Comparison of ENCODE assay signal across 18 cellular contexts in genomic region chr15:69554321-69554961, GRCh38.
DNase-seq lines count a peak whose midpoint lies in the region; ATAC-seq and TF ChIP-seq lines count a peak whose summit lies in the region.
"Had no signal": no experiment of that assay in that cellular context is flagged by ENCODE, and none has a peak within 500 bp of the region (broad histone marks: within the 10 kb centered on the region; RNA-seq: fewer than 3 reads in every experiment).

No MANE protein-coding gene starts in this region.

- TF ChIP-seq CTCF in GM23338 (conservative IDR thresholded peaks at IDR 0.05; ENCODE audit: low read depth in 2 of 2) = no peak
- no peak for TF ChIP-seq CTCF in Peyer's patch (IDR thresholded peaks at IDR 0.05)

- H2BK120ac ChIP-seq in mesenchymal stem cell (ENCODE audit: low read depth, low read length) = no peak overlapping the region

- peak overlapping the region; percentile 40; the same call in 1 of the 2 replicates for H2AFZ ChIP-seq in GM23338
- H2AFZ ChIP-seq in mesenchymal stem cell (ENCODE audit: low read depth, low read length) = no peak overlapping the region

- no peak overlapping the region for H3K9ac ChIP-seq in mesenchymal stem cell (ENCODE audit: low read length)

- H2BK5ac ChIP-seq in mesenchymal stem cell (ENCODE audit: low read depth, low read length, poor library complexity, severe bottlenecking) = no peak overlapping the region

- H2BK15ac ChIP-seq in mesenchymal stem cell (ENCODE audit: low read depth, poor library complexity, severe bottlenecking) = no peak overlapping the region

- no peak overlapping the region for H3K14ac ChIP-seq in mesenchymal stem cell (ENCODE audit: low read length in 2 of 2)

- no peak for ATAC-seq in GM23338
- ATAC-seq in activated CD8-positive, alpha-beta T cell treated with anti-CD3 and anti-CD28 coated beads, Interleukin-2, amount 10 ng/mL, durations not matched to agents 7 days and 5 days = no peak
- ATAC-seq: heart left ventricle; left cardiac atrium; natural killer cell; stimulated activated effector memory CD8-positive, alpha-beta T cell treated with anti-CD3 and anti-CD28 coated beads, Interleukin-12 subunit alpha, Interleukin-12 subunit beta, amount 100 ng/mL, for 72 hours had no signal

- no peaks in the 10 kb centered on the region for H3K79me2 ChIP-seq in GM23338 (replicated peaks; ENCODE audit: insufficient read depth)

- no peak overlapping the region for H3K4ac ChIP-seq in mesenchymal stem cell (ENCODE audit: low read depth in 1 of 2, low read length in 2 of 2)

- H3K4me3 Mint-ChIP-seq in GM23338 = no peak overlapping the region
- H3K4me3 Mint-ChIP-seq in activated CD8-positive, alpha-beta T cell treated with anti-CD3 and anti-CD28 coated beads, Interleukin-2, amount 10 ng/mL, durations not matched to agents 7 days and 5 days = no peak overlapping the region
- H3K4me3 Mint-ChIP-seq: natural killer cell; stimulated activated effector memory CD8-positive, alpha-beta T cell treated with anti-CD3 and anti-CD28 coated beads, Interleukin-12 subunit alpha, Interleukin-12 subunit beta, amount 100 ng/mL, for 72 hours had no signal

- H3K4me2 ChIP-seq in GM23338 (no peak overlapping the region), mesenchymal stem cell (ENCODE audit: low read length, poor library complexity, severe bottlenecking) (no peak overlapping the region)

- POLR2A ChIA-PET in activated CD8-positive, alpha-beta T cell treated with anti-CD3 and anti-CD28 coated beads, Interleukin-2, amount 10 ng/mL, durations not matched to agents 7 days and 5 days (lab: Charles Lee) = no interaction called here

- no peak overlapping the region for H4K8ac ChIP-seq in mesenchymal stem cell (ENCODE audit: low read length)

- H4K91ac ChIP-seq in mesenchymal stem cell (ENCODE audit: low read length) = no peak overlapping the region

- no peaks in the 10 kb centered on the region for H3K9me2 ChIP-seq in GM23338 (ENCODE audit: insufficient read depth)

- H2BK12ac ChIP-seq in mesenchymal stem cell (ENCODE audit: low read length in 2 of 2) = no peak overlapping the region

- H4K20me1 ChIP-seq in GM23338 (replicated peaks; ENCODE audit: insufficient read depth) = no peaks in the 10 kb centered on the region

- H3K27ac Mint-ChIP-seq in GM23338 = no peak overlapping the region
- no peak overlapping the region for H3K27ac Mint-ChIP-seq in activated CD8-positive, alpha-beta T cell treated with anti-CD3 and anti-CD28 coated beads, Interleukin-2, amount 10 ng/mL, durations not matched to agents 7 days and 5 days
- H3K27ac Mint-ChIP-seq: natural killer cell; stimulated activated effector memory CD8-positive, alpha-beta T cell treated with anti-CD3 and anti-CD28 coated beads, Interleukin-12 subunit alpha, Interleukin-12 subunit beta, amount 100 ng/mL, for 72 hours had no signal

- WGBS in mesenchymal stem cell = 42% methylated on average over 5 of the region's 5 CpGs

- no peak overlapping the region for H3K23ac ChIP-seq in mesenchymal stem cell (ENCODE audit: low read length in 2 of 2)

- CTCF ChIA-PET in activated CD8-positive, alpha-beta T cell treated with anti-CD3 and anti-CD28 coated beads, Interleukin-2, amount 10 ng/mL, durations not matched to agents 7 days and 5 days (lab: Charles Lee) = no interaction called here

- H3K27me3 ChIP-seq in GM23338 (ENCODE audit: insufficient read depth) (no peaks in the 10 kb centered on the region), Peyer's patch (no peaks in the 10 kb centered on the region), mesenchymal stem cell (ENCODE audit: control insufficient read depth in 1 of 2, insufficient read depth in 1 of 2, low read length in 2 of 2) (peaks cover 11 to 40% of the 10 kb centered on the region in 2 experiments)

- no peaks in the 10 kb centered on the region for H3K79me1 ChIP-seq in mesenchymal stem cell (replicated peaks; ENCODE audit: low read length, poor library complexity, severe bottlenecking)

- no peak overlapping the region for H3K18ac ChIP-seq in mesenchymal stem cell (ENCODE audit: low read depth in 1 of 2, low read length in 2 of 2)

- H3K36me3 Mint-ChIP-seq in GM23338 (ENCODE audit: low read depth) = no peaks in the 10 kb centered on the region
- H3K36me3 Mint-ChIP-seq in activated CD8-positive, alpha-beta T cell treated with anti-CD3 and anti-CD28 coated beads, Interleukin-2, amount 10 ng/mL, durations not matched to agents 7 days and 5 days (ENCODE audit: low read depth) = peaks cover 3% of the 10 kb centered on the region
- H3K36me3 Mint-ChIP-seq: stimulated activated effector memory CD8-positive, alpha-beta T cell treated with anti-CD3 and anti-CD28 coated beads, Interleukin-12 subunit alpha, Interleukin-12 subunit beta, amount 100 ng/mL, for 72 hours had no signal

- H3K27ac ChIP-seq in GM23338 (ENCODE audit: low read depth) = no peak overlapping the region
- peak overlapping the region in 3 of 4 donors; percentile 27 to 85 (median 81) for H3K27ac ChIP-seq in Peyer's patch
- no peak overlapping the region for H3K27ac ChIP-seq in mesenchymal stem cell (ENCODE audit: low read length, poor library complexity, severe bottlenecking)
- H3K27ac ChIP-seq: cardiac muscle cell, epithelial cell of prostate, heart left ventricle had no signal

- H2AK5ac ChIP-seq in mesenchymal stem cell (ENCODE audit: low read length, severe bottlenecking) = peak overlapping the region; percentile 23

- H3K9me3 Mint-ChIP-seq in GM23338 = peaks cover 11% of the 10 kb centered on the region; the same call in 2 of the 3 replicates
- peaks cover 3% of the 10 kb centered on the region for H3K9me3 Mint-ChIP-seq in activated CD8-positive, alpha-beta T cell treated with anti-CD3 and anti-CD28 coated beads, Interleukin-2, amount 10 ng/mL, durations not matched to agents 7 days and 5 days (ENCODE audit: insufficient read depth)

- H3K4me1 ChIP-seq in GM23338 (ENCODE audit: insufficient read depth) (peaks cover 16% of the 10 kb centered on the region), Peyer's patch (peaks cover 0 to 31% (median 0%) of the 10 kb centered on the region in 4 donors), mesenchymal stem cell (ENCODE audit: control insufficient read depth, insufficient read depth, low read depth, low read length) (peaks cover 11% of the 10 kb centered on the region)

- peaks cover 28% of the 10 kb centered on the region for H3K4me1 Mint-ChIP-seq in GM23338
- H3K4me1 Mint-ChIP-seq in activated CD8-positive, alpha-beta T cell treated with anti-CD3 and anti-CD28 coated beads, Interleukin-2, amount 10 ng/mL, durations not matched to agents 7 days and 5 days (ENCODE audit: low read depth) = no peaks in the 10 kb centered on the region
- H3K4me1 Mint-ChIP-seq: stimulated activated effector memory CD8-positive, alpha-beta T cell treated with anti-CD3 and anti-CD28 coated beads, Interleukin-12 subunit alpha, Interleukin-12 subunit beta, amount 100 ng/mL, for 72 hours had no signal

- TF ChIP-seq POLR2A in Peyer's patch (IDR thresholded peaks at IDR 0.05) = no peak

- H3K9me3 ChIP-seq in Peyer's patch = peaks cover 0 to 16% (median 2%) of the 10 kb centered on the region in 4 donors
- peaks cover 18% of the 10 kb centered on the region for H3K9me3 ChIP-seq in mesenchymal stem cell (ENCODE audit: control insufficient read depth, low read length)

- H3K36me3 ChIP-seq in GM23338 (ENCODE audit: insufficient read depth) (no peaks in the 10 kb centered on the region), Peyer's patch (no peaks in the 10 kb centered on the region), mesenchymal stem cell (ENCODE audit: control insufficient read depth in 1 of 2, insufficient read depth in 2 of 2, low read depth in 1 of 2, low read length in 2 of 2) (no peaks in the 10 kb centered on the region)
- H3K36me3 ChIP-seq: cardiac muscle cell, heart left ventricle had no signal

- H3F3A ChIP-seq in GM23338 (replicated peaks; ENCODE audit: low read depth) = no peaks in the 10 kb centered on the region

- H3K4me3 ChIP-seq in GM23338 (no peak overlapping the region), Peyer's patch (no peak overlapping the region), mesenchymal stem cell (ENCODE audit: insufficient read depth in 1 of 2, low read depth in 1 of 2, low read length in 2 of 2) (no peak overlapping the region)
- H3K4me3 ChIP-seq: cardiac muscle cell, heart left ventricle had no signal

- peaks cover 4% of the 10 kb centered on the region for H3K27me3 Mint-ChIP-seq in GM23338 (ENCODE audit: insufficient read depth, low read depth, poor library complexity)
- H3K27me3 Mint-ChIP-seq in activated CD8-positive, alpha-beta T cell treated with anti-CD3 and anti-CD28 coated beads, Interleukin-2, amount 10 ng/mL, durations not matched to agents 7 days and 5 days (ENCODE audit: low read depth) = peaks cover 10% of the 10 kb centered on the region

- DNase-seq in GM23338 (ENCODE audit: low spot score) (no peak), NCI-H2029 (lab: John Stamatoyannopoulos, UW) (peak; percentile 76), Peyer's patch (peak in 2 of 3 donors; percentile 84 to 88), mesenchymal stem cell (no peak), NCI-H524 treated with DMSO at 0.1 percent for 48 hours (lab: John Stamatoyannopoulos, UW) (no peak), NCI-H1694 treated with DMSO at 0.1 percent for 48 hours (lab: John Stamatoyannopoulos, UW) (no peak)
- no peak for DNase-seq in activated CD8-positive, alpha-beta memory T cell treated with anti-CD3 and anti-CD28 coated beads, Interleukin-2, amount 50 U/mL, for 4 hours
- DNase-seq in activated CD8-positive, alpha-beta T cell treated with anti-CD3 and anti-CD28 coated beads, Interleukin-2, amount 10 ng/mL, durations not matched to agents 7 days and 5 days = no peak
- DNase-seq: activated naive CD4-positive, alpha-beta T cell treated with anti-CD3 and anti-CD28 coated beads, Interleukin-2, amount 50 U/mL, for 16 hours; DND-41; heart left ventricle; left cardiac atrium; natural killer cell; NCI-H226; stimulated activated CD4-positive, alpha-beta T cell treated with anti-CD3 and anti-CD28 coated beads, Interleukin-2, amount 100 ng/mL, for 48 hours had no signal

Comparison
In these comparisons a context has a peak if more than half of its experiments do, and no peak if none do; other contexts are left out.
1. DNase-seq: peak in NCI-H2029 (single experiment) and Peyer's patch (2 of 3); none in GM23338 (single experiment), mesenchymal stem cell (single experiment), NCI-H524 treated with DMSO at 0.1 percent for 48 hours (single experiment), activated CD8-positive, alpha-beta memory T cell treated with anti-CD3 and anti-CD28 coated beads, Interleukin-2, amount 50 U/mL, for 4 hours (single experiment), activated CD8-positive, alpha-beta T cell treated with anti-CD3 and anti-CD28 coated beads, Interleukin-2, amount 10 ng/mL, durations not matched to agents 7 days and 5 days (single experiment) and NCI-H1694 treated with DMSO at 0.1 percent for 48 hours (single experiment).
2. H3K27ac ChIP-seq: peak in Peyer's patch (3 of 4); none in GM23338 (single experiment) and mesenchymal stem cell (single experiment).